Comparison of ENCODE assay signal across 1 cellular context in genomic region chr9:673264-673965, GRCh38.
TF ChIP-seq lines count a peak whose summit lies in the region.

No MANE protein-coding gene starts in this region.

TF ChIP-seq in HepG2, 621 proteins besides CTCF, POLR2A, EP300 and RAD21 (continued from another document and continues in another):
- TF ChIP-seq ARID2 (CRISPR knock-in tag; IDR thresholded peaks at IDR 0.05; ENCODE audit: borderline replicate concordance) (no peak), ZBTB14 (CRISPR knock-in tag; IDR thresholded peaks at IDR 0.05) (no peak), ZNF292 (CRISPR knock-in tag; IDR thresholded peaks at IDR 0.05; ENCODE audit: borderline replicate concordance, low read depth) (no peak), THYN1 (CRISPR knock-in tag; IDR thresholded peaks at IDR 0.05; ENCODE audit: borderline replicate concordance, low read depth) (no peak), ZNF253 (CRISPR knock-in tag; IDR thresholded peaks at IDR 0.05; ENCODE audit: borderline replicate concordance) (no peak), MXD1 (CRISPR knock-in tag; IDR thresholded peaks at IDR 0.05) (no peak), KLF13 (CRISPR knock-in tag; IDR thresholded peaks at IDR 0.05) (no peak), TP53 (CRISPR knock-in tag; conservative IDR thresholded peaks at IDR 0.05) (no peak), KLF9 (CRISPR knock-in tag; IDR thresholded peaks at IDR 0.05; ENCODE audit: low read depth) (no peak), LBX2 (CRISPR knock-in tag; IDR thresholded peaks at IDR 0.05; ENCODE audit: borderline replicate concordance) (no peak), ZIK1 (CRISPR knock-in tag; IDR thresholded peaks at IDR 0.05; ENCODE audit: borderline replicate concordance, low read depth) (no peak), ZSCAN22 (CRISPR knock-in tag; IDR thresholded peaks at IDR 0.05) (no peak), RCOR2 (CRISPR knock-in tag; IDR thresholded peaks at IDR 0.05) (no peak; the same call in 1 of the 2 replicates), HMGXB4 (CRISPR knock-in tag; IDR thresholded peaks at IDR 0.05; ENCODE audit: borderline replicate concordance in 1 of 2, low read depth in 1 of 2) (0 out of 4 replicates have a peak, but pooled peaks of 1 of the 2 experiments have one; percentile 35), SAFB2 (CRISPR knock-in tag; IDR thresholded peaks at IDR 0.05; ENCODE audit: borderline replicate concordance, low read depth) (no peak), ZNF383 (CRISPR knock-in tag; IDR thresholded peaks at IDR 0.05; ENCODE audit: borderline replicate concordance) (peak; percentile 74; the same call in 1 of the 2 replicates), ZNF780A (CRISPR knock-in tag; IDR thresholded peaks at IDR 0.05) (no peak), GPN1 (CRISPR knock-in tag; IDR thresholded peaks at IDR 0.05; ENCODE audit: borderline replicate concordance) (no peak), RARG (CRISPR knock-in tag; IDR thresholded peaks at IDR 0.05; ENCODE audit: low read depth) (no peak), RFX5 (IDR thresholded peaks at IDR 0.05; ENCODE audit: low read depth, low read length) (no peak), NCOR1 (IDR thresholded peaks at IDR 0.05; ENCODE audit: borderline replicate concordance, low read length) (no peak), ZNF382 (CRISPR knock-in tag; IDR thresholded peaks at IDR 0.05; ENCODE audit: borderline replicate concordance) (no peak), FOXA1 (IDR thresholded peaks at IDR 0.05) (no peak), FOXA1 (CRISPR knock-in tag; IDR thresholded peaks at IDR 0.05) (peak; percentile 79), SOX6 (IDR thresholded peaks at IDR 0.05) (no peak), SOX6 (CRISPR knock-in tag; IDR thresholded peaks at IDR 0.05) (no peak), AKAP8 (CRISPR knock-in tag; IDR thresholded peaks at IDR 0.05) (no peak), UBTF (CRISPR knock-in tag; IDR thresholded peaks at IDR 0.05) (peak; percentile 23; the same call in 1 of the 2 replicates), AGO1 (IDR thresholded peaks at IDR 0.05; ENCODE audit: low read depth, low read length, poor library complexity, severe bottlenecking) (no peak), NAIF1 (CRISPR knock-in tag; IDR thresholded peaks at IDR 0.05; ENCODE audit: borderline replicate concordance) (no peak), ZNF224 (CRISPR knock-in tag; IDR thresholded peaks at IDR 0.05) (no peak), POGK (CRISPR knock-in tag; conservative IDR thresholded peaks at IDR 0.05) (no peak), TFE3 (CRISPR knock-in tag; IDR thresholded peaks at IDR 0.05) (no peak), MXD3 (CRISPR knock-in tag; IDR thresholded peaks at IDR 0.05) (no peak), SP140L (CRISPR knock-in tag; IDR thresholded peaks at IDR 0.05; ENCODE audit: borderline replicate concordance) (no peak), ZSCAN5A (CRISPR knock-in tag; IDR thresholded peaks at IDR 0.05; ENCODE audit: borderline replicate concordance) (no peak), ZNF496 (CRISPR knock-in tag; IDR thresholded peaks at IDR 0.05; ENCODE audit: insufficient replicate concordance) (no peak), SOX13 (IDR thresholded peaks at IDR 0.05) (no peak), SOX13 (CRISPR knock-in tag; conservative IDR thresholded peaks at IDR 0.05 in 1 of 2, IDR thresholded peaks at IDR 0.05 in 1 of 2) (peak in 1 of 2 experiments; percentile 25; a peak in 1 of 4 replicates), GLMP (CRISPR knock-in tag; IDR thresholded peaks at IDR 0.05; ENCODE audit: borderline replicate concordance) (no peak), KDM5A (IDR thresholded peaks at IDR 0.05; ENCODE audit: borderline replicate concordance, low read length) (0 out of 2 replicates have a peak, but pooled peaks have one; percentile 17), POLR2AphosphoS5 (IDR thresholded peaks at IDR 0.05; ENCODE audit: low read depth, low read length) (no peak), GABPB1 (CRISPR knock-in tag; IDR thresholded peaks at IDR 0.05) (no peak), EHMT2 (IDR thresholded peaks at IDR 0.05; ENCODE audit: borderline replicate concordance, low read depth, low read length) (peak; percentile 9; the same call in 1 of the 2 replicates), MXI1 (IDR thresholded peaks at IDR 0.05; ENCODE audit: borderline replicate concordance, low read depth, low read length) (no peak), HNRNPH1 (optimal IDR thresholded peaks at IDR 0.05; ENCODE audit: low read depth, low read length) (no peak), KAT7 (CRISPR knock-in tag; IDR thresholded peaks at IDR 0.05; ENCODE audit: borderline replicate concordance) (peak; percentile 61), ZBTB10 (CRISPR knock-in tag; IDR thresholded peaks at IDR 0.05; ENCODE audit: borderline replicate concordance) (no peak), CREM (IDR thresholded peaks at IDR 0.05) (peak; percentile 70; the same call in 1 of the 2 replicates), CREM (CRISPR knock-in tag; IDR thresholded peaks at IDR 0.05) (no peak)
